29 cellular contexts compared by ENCODE assay signal in the genomic region with DNA sequence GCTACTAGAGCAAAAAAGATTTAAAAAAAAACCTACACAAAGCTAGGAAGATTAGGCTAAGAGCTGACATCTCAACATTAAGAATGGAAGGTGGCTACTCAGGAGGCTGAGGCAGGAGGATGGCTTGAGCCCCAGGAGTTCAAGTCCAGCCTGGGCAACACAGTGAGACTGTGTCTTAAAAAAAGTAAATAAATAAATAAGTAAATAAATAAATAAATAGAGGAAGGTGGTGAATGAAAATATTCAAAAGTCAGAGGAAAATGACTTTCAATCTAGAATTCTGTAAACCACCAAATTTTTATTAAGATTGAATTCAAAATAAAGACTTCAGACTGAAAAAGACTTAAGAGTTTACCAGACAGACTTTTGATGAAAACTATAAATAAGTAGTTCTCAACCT. TPM values are rescaled to one million over a fixed set of nuclear protein-coding genes. Genes with fewer than 3 reads are reported as not detected.
"Had no signal": no experiment of that assay in that cellular context is flagged by ENCODE, and none has a peak within 500 bp of the region (broad histone marks: within the 10 kb centered on the region; RNA-seq: fewer than 3 reads in every experiment).

No MANE protein-coding gene starts in this region.

- H3K4me1 ChIP-seq: esophagus muscularis mucosa, foreskin keratinocyte, gastrocnemius medialis had no signal

- H3K27ac ChIP-seq: brain microvascular endothelial cell, esophagus muscularis mucosa, gastrocnemius medialis, heart left ventricle had no signal

- H3K4me3 ChIP-seq: esophagus muscularis mucosa, gastrocnemius medialis, heart left ventricle had no signal

- H3K4me1 Mint-ChIP-seq: activated CD4-positive, alpha-beta T cell treated with anti-CD3 and anti-CD28 coated beads, Interleukin-2, amount 10 ng/mL, durations not matched to agents 7 days and 5 days; activated naive CD4-positive, alpha-beta T cell treated with anti-CD3 and anti-CD28 coated beads, Interleukin-2, amount 10 ng/mL, durations not matched to agents 7 days and 5 days; activated naive CD8-positive, alpha-beta T cell treated with anti-CD3 and anti-CD28 coated beads, Interleukin-2, amount 10 ng/mL, durations not matched to agents 7 days and 5 days; central memory CD8-positive, alpha-beta T cell; WTC11 had no signal

- DNase-seq: activated CD4-positive, alpha-beta memory T cell treated with anti-CD3 and anti-CD28 coated beads, Interleukin-2, amount 10 ng/mL, durations not matched to agents 7 days and 5 days; activated CD4-positive, alpha-beta T cell treated with anti-CD3 and anti-CD28 coated beads for 1 hour; activated CD4-positive, alpha-beta T cell treated with anti-CD3 and anti-CD28 coated beads for 4 hours; activated CD4-positive, alpha-beta T cell treated with anti-CD3 and anti-CD28 coated beads, Interleukin-2, amount 10 ng/mL, durations not matched to agents 7 days and 5 days; activated CD4-positive, alpha-beta T cell treated with anti-CD3 and anti-CD28 coated beads, Interleukin-2, amount 50 U/mL, for 4 hours; activated CD8-positive, alpha-beta memory T cell treated with anti-CD3 and anti-CD28 coated beads, Interleukin-2, amount 50 U/mL, for 48 hours; activated gamma-delta T cell; activated naive CD4-positive, alpha-beta T cell; activated naive CD4-positive, alpha-beta T cell treated with anti-CD3 and anti-CD28 coated beads, Interleukin-2, amount 10 ng/mL, durations not matched to agents 7 days and 5 days; activated naive CD8-positive, alpha-beta T cell treated with anti-CD3 and anti-CD28 coated beads, Interleukin-2, amount 10 ng/mL, durations not matched to agents 7 days and 5 days; activated T-cell treated with anti-CD3 and anti-CD28 coated beads for 4 hours; activated T-cell treated with anti-CD3 and anti-CD28 coated beads, Interleukin-2, amount 50 U/mL, for 24 hours; activated T-cell treated with anti-CD3 and anti-CD28 coated beads, Interleukin-2, amount 50 U/mL, for 72 hours; anterior cingulate cortex; brain microvascular endothelial cell; cortex of kidney; dermis blood vessel endothelial cell; effector CD4-positive, alpha-beta T cell; effector memory CD8-positive, alpha-beta T cell; erythroblast; foreskin keratinocyte; gastrocnemius medialis; glutamatergic neuron; heart left ventricle; T-helper 2 cell had no signal

- H3K36me3 ChIP-seq: brain microvascular endothelial cell, esophagus muscularis mucosa, gastrocnemius medialis, heart left ventricle had no signal

- ATAC-seq: activated naive CD4-positive, alpha-beta T cell treated with anti-CD3 and anti-CD28 coated beads, Interleukin-2, amount 50 U/mL, for 72 hours; effector memory CD8-positive, alpha-beta T cell; foreskin keratinocyte; gastrocnemius medialis; heart left ventricle; WTC11 had no signal

- H3K27ac Mint-ChIP-seq: activated CD4-positive, alpha-beta memory T cell treated with anti-CD3 and anti-CD28 coated beads, Interleukin-2, amount 10 ng/mL, durations not matched to agents 7 days and 5 days; activated CD4-positive, alpha-beta T cell treated with anti-CD3 and anti-CD28 coated beads, Interleukin-2, amount 10 ng/mL, durations not matched to agents 7 days and 5 days; activated naive CD4-positive, alpha-beta T cell treated with anti-CD3 and anti-CD28 coated beads, Interleukin-2, amount 10 ng/mL, durations not matched to agents 7 days and 5 days; activated naive CD4-positive, alpha-beta T cell treated with anti-CD3 and anti-CD28 coated beads, Interleukin-2, amount 50 U/mL, for 72 hours; activated naive CD8-positive, alpha-beta T cell treated with anti-CD3 and anti-CD28 coated beads, Interleukin-2, amount 10 ng/mL, durations not matched to agents 7 days and 5 days; activated T-cell treated with anti-CD3 and anti-CD28 coated beads, Interleukin-2, amount 50 U/mL, for 24 hours; activated T-cell treated with anti-CD3 and anti-CD28 coated beads, Interleukin-2, amount 50 U/mL, for 72 hours; effector memory CD8-positive, alpha-beta T cell; WTC11 had no signal

- H3K9me3 Mint-ChIP-seq: activated CD4-positive, alpha-beta memory T cell treated with anti-CD3 and anti-CD28 coated beads, Interleukin-2, amount 10 ng/mL, durations not matched to agents 7 days and 5 days; activated CD4-positive, alpha-beta T cell treated with anti-CD3 and anti-CD28 coated beads, Interleukin-2, amount 10 ng/mL, durations not matched to agents 7 days and 5 days; activated naive CD4-positive, alpha-beta T cell treated with anti-CD3 and anti-CD28 coated beads, Interleukin-2, amount 10 ng/mL, durations not matched to agents 7 days and 5 days; activated naive CD4-positive, alpha-beta T cell treated with anti-CD3 and anti-CD28 coated beads, Interleukin-2, amount 50 U/mL, for 72 hours; activated naive CD8-positive, alpha-beta T cell treated with anti-CD3 and anti-CD28 coated beads, Interleukin-2, amount 10 ng/mL, durations not matched to agents 7 days and 5 days; activated T-cell treated with anti-CD3 and anti-CD28 coated beads, Interleukin-2, amount 50 U/mL, for 24 hours; activated T-cell treated with anti-CD3 and anti-CD28 coated beads, Interleukin-2, amount 50 U/mL, for 72 hours; central memory CD8-positive, alpha-beta T cell; effector memory CD8-positive, alpha-beta T cell; WTC11 had no signal

- H3K27me3 ChIP-seq: brain microvascular endothelial cell had no signal

- H3K36me3 Mint-ChIP-seq: activated naive CD4-positive, alpha-beta T cell treated with anti-CD3 and anti-CD28 coated beads, Interleukin-2, amount 10 ng/mL, durations not matched to agents 7 days and 5 days; activated naive CD4-positive, alpha-beta T cell treated with anti-CD3 and anti-CD28 coated beads, Interleukin-2, amount 50 U/mL, for 72 hours; activated naive CD8-positive, alpha-beta T cell treated with anti-CD3 and anti-CD28 coated beads, Interleukin-2, amount 10 ng/mL, durations not matched to agents 7 days and 5 days; WTC11 had no signal

- H3K9me3 ChIP-seq: esophagus muscularis mucosa, gastrocnemius medialis, heart left ventricle had no signal

- H3K4me3 Mint-ChIP-seq: activated CD4-positive, alpha-beta memory T cell treated with anti-CD3 and anti-CD28 coated beads, Interleukin-2, amount 10 ng/mL, durations not matched to agents 7 days and 5 days; activated CD4-positive, alpha-beta T cell treated with anti-CD3 and anti-CD28 coated beads, Interleukin-2, amount 10 ng/mL, durations not matched to agents 7 days and 5 days; activated naive CD4-positive, alpha-beta T cell treated with anti-CD3 and anti-CD28 coated beads, Interleukin-2, amount 10 ng/mL, durations not matched to agents 7 days and 5 days; activated naive CD8-positive, alpha-beta T cell treated with anti-CD3 and anti-CD28 coated beads, Interleukin-2, amount 10 ng/mL, durations not matched to agents 7 days and 5 days; activated T-cell treated with anti-CD3 and anti-CD28 coated beads, Interleukin-2, amount 50 U/mL, for 24 hours; central memory CD8-positive, alpha-beta T cell; effector memory CD8-positive, alpha-beta T cell; WTC11 had no signal

RNA-seq across cellular contexts. Expression of gene TMPRSS2, which starts 50.9 kb away (rescaled TPM):
- polyA plus RNA-seq: foreskin keratinocyte had no signal
